In the genomic region with DNA sequence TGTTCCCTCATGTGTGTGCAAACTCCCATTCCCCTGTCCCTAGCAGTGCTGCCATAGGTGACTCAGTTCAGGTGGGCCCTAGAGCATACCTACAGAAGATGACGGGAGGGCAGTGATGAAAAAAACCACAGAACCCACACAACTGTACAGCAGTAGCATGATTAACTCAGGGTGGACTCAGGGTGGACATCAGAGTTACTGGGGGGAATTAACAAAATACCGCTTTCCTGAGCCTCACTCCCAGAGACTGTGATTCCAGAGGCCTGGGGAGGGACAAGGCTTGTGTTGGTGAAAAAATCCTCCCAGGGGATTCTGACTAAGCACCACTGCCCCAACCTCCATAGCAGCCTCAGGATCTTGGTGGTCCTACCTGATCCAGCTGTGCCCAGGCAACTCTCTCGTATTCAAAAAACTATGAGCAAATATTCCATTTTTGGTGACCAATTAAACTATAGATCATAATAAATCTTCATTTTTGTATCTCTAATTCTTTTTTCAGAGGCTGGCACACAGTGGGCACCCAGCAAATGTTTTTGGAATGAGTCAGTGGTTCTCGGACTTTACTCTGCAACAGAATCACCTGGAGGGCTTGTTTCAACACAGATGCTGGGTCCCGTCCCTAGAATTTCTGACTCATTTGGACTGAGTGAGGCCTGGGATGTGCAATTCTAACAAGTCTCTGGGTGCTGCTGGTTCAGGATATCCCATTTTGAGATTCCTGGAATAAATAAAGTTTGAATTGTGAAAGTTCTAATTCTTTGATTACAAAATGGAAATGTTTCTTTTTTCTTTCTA, we compare ENCODE assay signal across 17 cellular contexts.
DNase-seq lines count a peak whose midpoint lies in the region; ATAC-seq lines count a peak whose summit lies in the region.
"Had no signal": no experiment of that assay in that cellular context is flagged by ENCODE, and none has a peak within 500 bp of the region (broad histone marks: within the 10 kb centered on the region; RNA-seq: fewer than 3 reads in every experiment).

No MANE protein-coding gene starts in this region.

- DNase-seq in AG20443 (ENCODE audit: low spot score) = peak; percentile 46
- peak; percentile 85 for DNase-seq in HT1080 (ENCODE audit: low read depth)
- peak; percentile 45 for DNase-seq in astrocyte of the hippocampus (ENCODE audit: low read depth, low spot score)
- DNase-seq in kidney tubule cell (ENCODE audit: low spot score) = peak; percentile 97
- no peak for DNase-seq in stimulated activated effector memory CD8-positive, alpha-beta T cell treated with anti-CD3 and anti-CD28 coated beads, Interleukin-12 subunit alpha, Interleukin-12 subunit beta, amount 100 ng/mL, for 72 hours (ENCODE audit: low spot score in 2 of 2)
- no peak for DNase-seq in left colon
- DNase-seq: activated B cell treated with CpG ODN at 0.5 μM for 24 hours; C1 segment of cervical spinal cord; kidney; naive thymus-derived CD4-positive, alpha-beta T cell; NCI-H187 treated with DMSO at 0.1 percent for 48 hours; retina; SJCRH30; stimulated activated CD4-positive, alpha-beta T cell treated with anti-CD3 and anti-CD28 coated beads, Interleukin-4, amount 100 ng/mL, for 1 hour had no signal

- H3K4me1 Mint-ChIP-seq in stimulated activated effector memory CD8-positive, alpha-beta T cell treated with anti-CD3 and anti-CD28 coated beads, Interleukin-12 subunit alpha, Interleukin-12 subunit beta, amount 100 ng/mL, for 72 hours = no peaks in the 10 kb centered on the region
- H3K4me1 Mint-ChIP-seq: activated B cell treated with CpG ODN at 0.5 μM for 24 hours; naive thymus-derived CD4-positive, alpha-beta T cell; stimulated activated memory B cell treated with anti-CD40 and anti-IgM and Interleukin-4, amounts not matched to agents 10 μg/mL and 1 μg/mL and 100 μg/mL, for 72 hours had no signal

- H3K9me3 Mint-ChIP-seq in stimulated activated effector memory CD8-positive, alpha-beta T cell treated with anti-CD3 and anti-CD28 coated beads, Interleukin-12 subunit alpha, Interleukin-12 subunit beta, amount 100 ng/mL, for 72 hours = no peaks in the 10 kb centered on the region
- H3K9me3 Mint-ChIP-seq: activated B cell treated with CpG ODN at 0.5 μM for 24 hours; naive thymus-derived CD4-positive, alpha-beta T cell had no signal

- ATAC-seq in GM21825 (IDR thresholded peaks at IDR 0.05; ENCODE audit: unreplicated experiment) (no peak), GM19035 (IDR thresholded peaks at IDR 0.05; ENCODE audit: unreplicated experiment) (no peak), left colon (no peak)
- no peak for ATAC-seq in stimulated activated effector memory CD8-positive, alpha-beta T cell treated with anti-CD3 and anti-CD28 coated beads, Interleukin-12 subunit alpha, Interleukin-12 subunit beta, amount 100 ng/mL, for 72 hours
- ATAC-seq: naive thymus-derived CD4-positive, alpha-beta T cell; stimulated activated memory B cell treated with anti-CD40 and anti-IgM and Interleukin-4, amounts not matched to agents 10 μg/mL and 1 μg/mL and 100 μg/mL, for 72 hours had no signal

- H3K36me3 Mint-ChIP-seq in stimulated activated effector memory CD8-positive, alpha-beta T cell treated with anti-CD3 and anti-CD28 coated beads, Interleukin-12 subunit alpha, Interleukin-12 subunit beta, amount 100 ng/mL, for 72 hours = no peaks in the 10 kb centered on the region
- H3K36me3 Mint-ChIP-seq: naive thymus-derived CD4-positive, alpha-beta T cell; stimulated activated memory B cell treated with anti-CD40 and anti-IgM and Interleukin-4, amounts not matched to agents 10 μg/mL and 1 μg/mL and 100 μg/mL, for 72 hours had no signal

- H3K4me3 Mint-ChIP-seq in stimulated activated effector memory CD8-positive, alpha-beta T cell treated with anti-CD3 and anti-CD28 coated beads, Interleukin-12 subunit alpha, Interleukin-12 subunit beta, amount 100 ng/mL, for 72 hours = no peak overlapping the region
- H3K4me3 Mint-ChIP-seq: activated B cell treated with CpG ODN at 0.5 μM for 24 hours; naive thymus-derived CD4-positive, alpha-beta T cell; stimulated activated memory B cell treated with anti-CD40 and anti-IgM and Interleukin-4, amounts not matched to agents 10 μg/mL and 1 μg/mL and 100 μg/mL, for 72 hours had no signal

- intact Hi-C loops in left colon (cut with DNase I, micrococcal nuclease) = no loop called here

- no peak overlapping the region for H3K27ac Mint-ChIP-seq in stimulated activated effector memory CD8-positive, alpha-beta T cell treated with anti-CD3 and anti-CD28 coated beads, Interleukin-12 subunit alpha, Interleukin-12 subunit beta, amount 100 ng/mL, for 72 hours
- H3K27ac Mint-ChIP-seq: activated B cell treated with CpG ODN at 0.5 μM for 24 hours; naive thymus-derived CD4-positive, alpha-beta T cell; stimulated activated memory B cell treated with anti-CD40 and anti-IgM and Interleukin-4, amounts not matched to agents 10 μg/mL and 1 μg/mL and 100 μg/mL, for 72 hours had no signal

Comparison
In these comparisons a context has a peak if more than half of its experiments do, and no peak if none do; other contexts are left out.
1. DNase-seq: peak in AG20443 (single experiment), HT1080 (single experiment), astrocyte of the hippocampus (single experiment) and kidney tubule cell (single experiment); none in stimulated activated effector memory CD8-positive, alpha-beta T cell treated with anti-CD3 and anti-CD28 coated beads, Interleukin-12 subunit alpha, Interleukin-12 subunit beta, amount 100 ng/mL, for 72 hours (0 of 2) and left colon (0 of 2).